Comparison of ENCODE assay signal across 18 cellular contexts in genomic region chr6:69005194-69005593, GRCh38.
"Had no signal": no experiment of that assay in that cellular context is flagged by ENCODE, and none has a peak within 500 bp of the region (broad histone marks: within the 10 kb centered on the region; RNA-seq: fewer than 3 reads in every experiment).

No MANE protein-coding gene starts in this region.

- H3K9me3 Mint-ChIP-seq: activated CD4-positive, alpha-beta T cell treated with anti-CD3 and anti-CD28 coated beads, Interleukin-2, amount 10 ng/mL, durations not matched to agents 7 days and 5 days; memory B cell had no signal

- H3K36me3 ChIP-seq: gastrocnemius medialis, heart right ventricle, left ventricle myocardium inferior, pancreas, transverse colon had no signal

- H3K27me3 ChIP-seq: gastrocnemius medialis, heart right ventricle, pancreas, transverse colon had no signal

- H3K27ac Mint-ChIP-seq: activated CD4-positive, alpha-beta T cell treated with anti-CD3 and anti-CD28 coated beads, Interleukin-2, amount 10 ng/mL, durations not matched to agents 7 days and 5 days; effector memory CD8-positive, alpha-beta T cell; memory B cell; naive thymus-derived CD4-positive, alpha-beta T cell had no signal

- H3K4me1 Mint-ChIP-seq: activated CD4-positive, alpha-beta T cell treated with anti-CD3 and anti-CD28 coated beads, Interleukin-2, amount 10 ng/mL, durations not matched to agents 7 days and 5 days; memory B cell; naive thymus-derived CD4-positive, alpha-beta T cell had no signal

- ATAC-seq: effector memory CD8-positive, alpha-beta T cell; gastrocnemius medialis; heart right ventricle; mucosa of descending colon; naive thymus-derived CD4-positive, alpha-beta T cell; pancreas had no signal

- H3K4me3 ChIP-seq: gastrocnemius medialis, heart right ventricle, left ventricle myocardium inferior, mucosa of descending colon, pancreas, transverse colon had no signal

- H3K36me3 Mint-ChIP-seq: memory B cell; naive thymus-derived CD4-positive, alpha-beta T cell had no signal

- H3K4me1 ChIP-seq: gastrocnemius medialis, heart right ventricle, left ventricle myocardium inferior, pancreas, transverse colon had no signal

- H3K9me3 ChIP-seq: gastrocnemius medialis, left ventricle myocardium inferior, mucosa of descending colon, pancreas, transverse colon had no signal

- H3K4me3 Mint-ChIP-seq: activated CD4-positive, alpha-beta T cell treated with anti-CD3 and anti-CD28 coated beads, Interleukin-2, amount 10 ng/mL, durations not matched to agents 7 days and 5 days; effector memory CD8-positive, alpha-beta T cell; memory B cell; naive thymus-derived CD4-positive, alpha-beta T cell had no signal

- H3K27me3 Mint-ChIP-seq: activated CD4-positive, alpha-beta T cell treated with anti-CD3 and anti-CD28 coated beads, Interleukin-2, amount 10 ng/mL, durations not matched to agents 7 days and 5 days; effector memory CD8-positive, alpha-beta T cell; memory B cell; naive thymus-derived CD4-positive, alpha-beta T cell had no signal

- H3K27ac ChIP-seq: gastrocnemius medialis, heart right ventricle, left ventricle myocardium inferior, pancreas, transverse colon had no signal

- DNase-seq: activated CD4-positive, alpha-beta T cell treated with anti-CD3 and anti-CD28 coated beads, Interleukin-2, amount 10 ng/mL, durations not matched to agents 7 days and 5 days; activated CD4-positive, CD25-positive, alpha-beta regulatory T cell; activated naive CD4-positive, alpha-beta T cell treated with anti-CD3 and anti-CD28 coated beads, Interleukin-2, amount 50 U/mL, for 16 hours; activated T-cell treated with anti-CD3 and anti-CD28 coated beads for 4 hours; cerebellar nuclear complex; dermis blood vessel endothelial cell; effector memory CD8-positive, alpha-beta T cell; gastrocnemius medialis; heart right ventricle; left ventricle myocardium inferior; mucosa of descending colon; naive thymus-derived CD4-positive, alpha-beta T cell; pancreas; stimulated activated CD4-positive, alpha-beta T cell treated with anti-CD3 and anti-CD28 coated beads, Interleukin-2, amount 100 ng/mL, for 48 hours; stimulated activated naive CD4-positive, alpha-beta T cell treated with Interleukin-2 at 50 U/mL for 16 hours; substantia nigra; transverse colon had no signal
